25 cellular contexts compared by ENCODE assay signal in the genomic region with DNA sequence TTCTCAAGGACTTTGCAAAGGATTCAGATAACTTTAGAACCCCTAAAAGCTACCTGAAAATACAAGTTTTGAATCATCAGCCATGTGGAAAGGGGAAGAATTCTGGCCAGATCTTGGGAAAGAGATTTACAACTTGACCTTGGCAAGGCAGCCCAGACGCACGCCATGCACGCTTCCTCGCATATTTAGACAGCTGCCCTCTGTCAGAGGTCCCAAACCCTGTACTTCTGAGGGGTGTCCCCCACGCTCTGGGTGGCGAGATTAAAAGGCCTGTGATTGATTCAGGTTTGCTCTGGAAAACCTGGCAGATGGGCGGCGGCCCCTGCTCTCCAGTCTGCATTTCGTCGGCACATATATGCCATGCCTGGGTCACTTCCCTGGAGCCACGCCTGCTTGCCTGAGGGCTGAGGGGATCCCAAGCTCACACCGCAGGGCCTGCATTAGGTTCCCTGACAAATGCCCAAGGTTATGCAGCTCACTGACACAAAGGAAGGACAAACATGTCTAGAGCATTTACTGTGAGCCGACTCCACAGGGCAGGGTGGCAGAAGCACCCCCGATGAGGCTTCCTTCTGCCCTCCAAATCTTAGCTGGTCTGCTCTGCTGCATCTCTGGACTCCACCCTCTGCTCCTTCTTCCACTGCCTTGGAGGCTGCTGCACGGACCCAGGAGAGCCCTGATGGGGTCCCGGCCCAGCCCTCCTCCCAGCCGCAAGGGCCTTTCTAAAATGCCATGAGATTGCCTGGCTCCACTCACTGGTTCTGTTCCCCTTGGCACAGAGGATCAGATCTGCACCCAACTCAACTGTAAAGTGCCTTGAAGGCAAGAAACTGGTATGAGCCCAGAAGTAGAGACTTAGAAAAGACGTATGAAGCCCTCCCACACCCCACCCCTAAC.
DNase-seq lines count a peak whose midpoint lies in the region; ATAC-seq and TF ChIP-seq lines count a peak whose summit lies in the region.
"Had no signal": no experiment of that assay in that cellular context is flagged by ENCODE, and none has a peak within 500 bp of the region (broad histone marks: within the 10 kb centered on the region; RNA-seq: fewer than 3 reads in every experiment).

No MANE protein-coding gene starts in this region.

- H2BK12ac ChIP-seq in mesenchymal stem cell (ENCODE audit: low read length in 2 of 2) = no peak overlapping the region

- whole genome bisulfite sequencing in mesenchymal stem cell = 95% methylated on average over 17 of the region's 18 CpGs

- no peak overlapping the region for H2BK5ac ChIP-seq in mesenchymal stem cell (ENCODE audit: low read depth, low read length, poor library complexity, severe bottlenecking)

- peak overlapping the region; percentile 64 for H3K27ac ChIP-seq in RWPE1
- no peak overlapping the region for H3K27ac ChIP-seq in mesenchymal stem cell (ENCODE audit: low read length, poor library complexity, severe bottlenecking)
- peak overlapping the region; percentile 1 for H3K27ac ChIP-seq in skeletal muscle tissue (ENCODE audit: low read depth, low read length)
- H3K27ac ChIP-seq: pancreas, testis, VCaP had no signal

- H3K4ac ChIP-seq in mesenchymal stem cell (ENCODE audit: low read depth in 1 of 2, low read length in 2 of 2) = peak overlapping the region in 1 of 2 experiments; percentile 24

- H3K4me1 ChIP-seq in mesenchymal stem cell (ENCODE audit: control insufficient read depth, insufficient read depth, low read depth, low read length) (peaks cover 32% of the 10 kb centered on the region), skeletal muscle tissue (ENCODE audit: control insufficient read depth in 3 of 3, insufficient read depth in 3 of 3, low read length in 3 of 3) (peaks cover 49 to 80% (median 78%) of the 10 kb centered on the region in 3 donors)

- no peak overlapping the region for H3K14ac ChIP-seq in mesenchymal stem cell (ENCODE audit: low read length in 2 of 2)

- no peak overlapping the region for H2AK5ac ChIP-seq in mesenchymal stem cell (ENCODE audit: low read length, severe bottlenecking)

- H2BK15ac ChIP-seq in mesenchymal stem cell (ENCODE audit: low read depth, poor library complexity, severe bottlenecking) = no peak overlapping the region

- no peaks in the 10 kb centered on the region for H3K4me1 Mint-ChIP-seq in activated CD4-positive, alpha-beta T cell treated with anti-CD3 and anti-CD28 coated beads, Interleukin-2, amount 10 ng/mL, durations not matched to agents 7 days and 5 days
- H3K4me1 Mint-ChIP-seq: activated naive CD4-positive, alpha-beta T cell treated with anti-CD3 and anti-CD28 coated beads, Interleukin-2, amount 50 U/mL, for 24 hours; natural killer cell had no signal

- H3K27ac Mint-ChIP-seq in activated CD4-positive, alpha-beta T cell treated with anti-CD3 and anti-CD28 coated beads, Interleukin-2, amount 10 ng/mL, durations not matched to agents 7 days and 5 days = no peak overlapping the region
- H3K27ac Mint-ChIP-seq: activated naive CD4-positive, alpha-beta T cell treated with anti-CD3 and anti-CD28 coated beads, Interleukin-2, amount 50 U/mL, for 24 hours; natural killer cell had no signal

- H3K23ac ChIP-seq in mesenchymal stem cell (ENCODE audit: low read length in 2 of 2) = no peak overlapping the region

- no peak overlapping the region for H4K91ac ChIP-seq in mesenchymal stem cell (ENCODE audit: low read length)

- H4K8ac ChIP-seq in mesenchymal stem cell (ENCODE audit: low read length) = no peak overlapping the region

- H3K4me2 ChIP-seq in mesenchymal stem cell (ENCODE audit: low read length, poor library complexity, severe bottlenecking) = no peak overlapping the region

- no peak overlapping the region for H3K4me3 ChIP-seq in H7 (ENCODE audit: insufficient read depth, low read depth, low read length)
- no peak overlapping the region for H3K4me3 ChIP-seq in mesenchymal stem cell (ENCODE audit: insufficient read depth in 1 of 2, low read depth in 1 of 2, low read length in 2 of 2)
- peak overlapping the region in 1 of 3 donors; percentile 13 for H3K4me3 ChIP-seq in skeletal muscle tissue (ENCODE audit: low read length in 3 of 3)
- H3K4me3 ChIP-seq: ascending aorta, pancreas, skin epidermis, testis had no signal

- peaks cover 40% of the 10 kb centered on the region for H3K79me1 ChIP-seq in mesenchymal stem cell (replicated peaks; ENCODE audit: low read length, poor library complexity, severe bottlenecking)

- TF ChIP-seq CTCF in RWPE1 (conservative IDR thresholded peaks at IDR 0.05; ENCODE audit: low read depth) = no peak

- H3K9ac ChIP-seq in mesenchymal stem cell (ENCODE audit: low read length) (peak overlapping the region; percentile 68), skeletal muscle tissue (ENCODE audit: low read depth in 1 of 3, low read length in 3 of 3) (peak overlapping the region in 1 of 3 donors; percentile 72)

- POLR2A ChIA-PET in RWPE1 (lab: Yijun Ruan, JAX; ENCODE audit: low non-redundant PET) = no interaction called here
- POLR2A ChIA-PET in activated CD4-positive, alpha-beta T cell treated with anti-CD3 and anti-CD28 coated beads, Interleukin-2, amount 10 ng/mL, durations not matched to agents 7 days and 5 days (lab: Charles Lee) = no interaction called here

- CTCF ChIA-PET in RWPE1 (lab: Yijun Ruan, JAX) = interaction anchor here (0.7 kb wide), 1 partner anchor 23 kb away, joined by 3 read pairs; no protein-coding TSS in a partner anchor
- CTCF ChIA-PET in activated CD4-positive, alpha-beta T cell treated with anti-CD3 and anti-CD28 coated beads, Interleukin-2, amount 10 ng/mL, durations not matched to agents 7 days and 5 days (lab: Charles Lee) = interaction anchor here (1.3 kb wide), 1 partner anchor 9 kb away, joined by 5 read pairs; no protein-coding TSS in a partner anchor

- no peak overlapping the region for H3K4me3 Mint-ChIP-seq in activated CD4-positive, alpha-beta T cell treated with anti-CD3 and anti-CD28 coated beads, Interleukin-2, amount 10 ng/mL, durations not matched to agents 7 days and 5 days
- H3K4me3 Mint-ChIP-seq: activated naive CD4-positive, alpha-beta T cell treated with anti-CD3 and anti-CD28 coated beads, Interleukin-2, amount 50 U/mL, for 24 hours; natural killer cell had no signal

- no peaks in the 10 kb centered on the region for H3K9me3 Mint-ChIP-seq in activated CD4-positive, alpha-beta T cell treated with anti-CD3 and anti-CD28 coated beads, Interleukin-2, amount 10 ng/mL, durations not matched to agents 7 days and 5 days
- H3K9me3 Mint-ChIP-seq: activated naive CD4-positive, alpha-beta T cell treated with anti-CD3 and anti-CD28 coated beads, Interleukin-2, amount 50 U/mL, for 24 hours; natural killer cell had no signal

- no peak overlapping the region for H2BK120ac ChIP-seq in mesenchymal stem cell (ENCODE audit: low read depth, low read length)

- no peak overlapping the region for H2AFZ ChIP-seq in mesenchymal stem cell (ENCODE audit: low read depth, low read length)

- H3K36me3 Mint-ChIP-seq in activated CD4-positive, alpha-beta T cell treated with anti-CD3 and anti-CD28 coated beads, Interleukin-2, amount 10 ng/mL, durations not matched to agents 7 days and 5 days (ENCODE audit: low read depth) = no peaks in the 10 kb centered on the region
- H3K36me3 Mint-ChIP-seq: activated naive CD4-positive, alpha-beta T cell treated with anti-CD3 and anti-CD28 coated beads, Interleukin-2, amount 50 U/mL, for 24 hours; natural killer cell had no signal

- DNase-seq in H7 (peak; percentile 19), RWPE1 (ENCODE audit: low spot score) (no peak), mesenchymal stem cell (no peak), T-helper 2 cell (no peak)
- no peak for DNase-seq in activated CD4-positive, alpha-beta T cell treated with anti-CD3 and anti-CD28 coated beads, Interleukin-2, amount 10 ng/mL, durations not matched to agents 7 days and 5 days
- DNase-seq: activated CD4-positive, alpha-beta T cell treated with anti-CD3 and anti-CD28 coated beads, Interleukin-2, amount 50 U/mL, for 1 hour; central memory CD4-positive, alpha-beta T cell; left cardiac atrium; midbrain; natural killer cell; NCI-H1105; NCI-H2081; NCI-H226; NCI-H748 treated with DMSO at 0.1 percent for 48 hours; pancreas; stimulated activated CD4-positive, alpha-beta T cell treated with anti-CD3 and anti-CD28 coated beads, Interleukin-2, amount 100 ng/mL, for 24 hours; testis had no signal

- no peak for ATAC-seq in HG03457 (IDR thresholded peaks at IDR 0.05; ENCODE audit: unreplicated experiment)
- no peak for ATAC-seq in GM18870 (IDR thresholded peaks at IDR 0.05; ENCODE audit: unreplicated experiment)
- ATAC-seq: HCT116, left cardiac atrium, natural killer cell had no signal

- H3K27me3 ChIP-seq in H7 (ENCODE audit: control insufficient read depth, insufficient read depth, low read length) (no peaks in the 10 kb centered on the region), mesenchymal stem cell (ENCODE audit: control insufficient read depth in 1 of 2, insufficient read depth in 1 of 2, low read length in 2 of 2) (no peaks in the 10 kb centered on the region), skeletal muscle tissue (ENCODE audit: control insufficient read depth in 3 of 3, insufficient read depth in 3 of 3, low read length in 3 of 3) (no peaks in the 10 kb centered on the region)
- H3K27me3 ChIP-seq: ascending aorta, pancreas, testis had no signal

- H3K36me3 ChIP-seq in H7 (replicated peaks; ENCODE audit: control insufficient read depth, insufficient read depth, low read length) (peaks cover 2% of the 10 kb centered on the region), mesenchymal stem cell (ENCODE audit: control insufficient read depth in 1 of 2, insufficient read depth in 2 of 2, low read depth in 1 of 2, low read length in 2 of 2) (peaks cover 58 to 94% of the 10 kb centered on the region in 2 experiments), skeletal muscle tissue (ENCODE audit: control insufficient read depth in 3 of 3, insufficient read depth in 3 of 3, low read length in 3 of 3) (peaks cover 20 to 46% (median 25%) of the 10 kb centered on the region in 3 donors)
- H3K36me3 ChIP-seq: pancreas had no signal

- H3K9me3 ChIP-seq in mesenchymal stem cell (ENCODE audit: control insufficient read depth, low read length) (no peaks in the 10 kb centered on the region), skeletal muscle tissue (ENCODE audit: control insufficient read depth in 3 of 3, low read length in 3 of 3) (no peaks in the 10 kb centered on the region)
- H3K9me3 ChIP-seq: ascending aorta, pancreas, testis had no signal

- H3K27me3 Mint-ChIP-seq in activated CD4-positive, alpha-beta T cell treated with anti-CD3 and anti-CD28 coated beads, Interleukin-2, amount 10 ng/mL, durations not matched to agents 7 days and 5 days = no peaks in the 10 kb centered on the region
- H3K27me3 Mint-ChIP-seq: activated naive CD4-positive, alpha-beta T cell treated with anti-CD3 and anti-CD28 coated beads, Interleukin-2, amount 50 U/mL, for 24 hours had no signal

- peak overlapping the region in 1 of 2 experiments; percentile 3 for H3K18ac ChIP-seq in mesenchymal stem cell (ENCODE audit: low read depth in 1 of 2, low read length in 2 of 2)
